8 cellular contexts compared by ENCODE assay signal in the genomic region with DNA sequence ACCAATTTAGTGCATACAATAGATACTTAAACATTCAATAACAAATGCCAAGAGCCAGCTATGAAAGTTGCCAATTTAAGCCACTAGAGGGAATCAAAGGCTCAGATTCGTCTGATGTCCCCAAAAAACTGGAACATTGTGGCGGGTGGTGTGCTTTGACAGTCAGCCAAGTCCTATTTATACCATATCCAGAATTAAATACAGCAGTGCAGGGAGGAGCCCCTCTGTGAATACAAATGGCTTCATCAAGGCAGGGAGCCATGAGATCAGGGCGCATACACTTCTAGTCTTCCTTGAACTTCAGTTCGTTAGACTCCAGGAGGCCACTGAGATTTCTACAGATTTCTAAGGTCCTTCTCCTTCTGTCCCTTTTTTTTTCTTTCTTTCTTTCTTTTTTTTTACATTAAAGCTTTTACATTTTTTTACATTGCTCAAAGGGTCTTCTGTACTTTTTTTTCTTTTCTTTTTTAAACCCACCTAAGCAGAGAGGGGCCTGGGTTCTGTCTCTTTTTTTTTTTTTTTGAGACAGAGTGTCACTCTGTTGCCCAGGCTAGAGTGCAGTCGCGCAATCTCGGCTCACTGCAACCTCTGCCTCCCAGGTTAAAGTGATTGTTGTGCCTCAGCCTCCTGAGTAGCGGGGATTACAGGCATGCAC. TPM values are rescaled to one million over a fixed set of nuclear protein-coding genes. Genes with fewer than 3 reads are reported as not detected.
DNase-seq lines count a peak whose midpoint lies in the region; ATAC-seq and TF ChIP-seq lines count a peak whose summit lies in the region.

No MANE protein-coding gene starts in this region.

- no peak overlapping the region for H2BK12ac ChIP-seq in neuronal stem cell (ENCODE audit: low read length)

- H3K27me3 Mint-ChIP-seq in activated T-helper 17 cell treated with anti-CD3 and anti-CD28 coated beads, Interleukin-2, amount 50 U/mL, for 72 hours, result no peaks in the 10 kb centered on the region

- H3K4me3 ChIP-seq in HEK293 (ENCODE audit: low read depth, low read length) (no peak overlapping the region), fibroblast of villous mesenchyme (ENCODE audit: low read depth, low read length) (no peak overlapping the region), neuronal stem cell (ENCODE audit: low read length in 2 of 2) (no peak overlapping the region)

- H3K36me3 Mint-ChIP-seq in activated T-helper 17 cell treated with anti-CD3 and anti-CD28 coated beads, Interleukin-2, amount 50 U/mL, for 72 hours (ENCODE audit: low read depth), result no peaks in the 10 kb centered on the region

- no peaks in the 10 kb centered on the region for H3K36me3 ChIP-seq in HEK293 (ENCODE audit: control insufficient read depth in 2 of 2, insufficient read depth in 1 of 2, low read length in 2 of 2)
- no peaks in the 10 kb centered on the region for H3K36me3 ChIP-seq in neuronal stem cell (replicated peaks in 1 of 2; ENCODE audit: control insufficient read depth in 2 of 2, insufficient read depth in 2 of 2, low read length in 2 of 2)

- WGBS in neuronal stem cell (ENCODE audit: extremely low coverage in 2 of 2, insufficient read length in 2 of 2, insufficient replicate concordance in 1 of 2), 2 donors, result no CpG with 5 or more reads among the region's 8 CpGs

- peaks cover 20% of the 10 kb centered on the region for H3K4me1 Mint-ChIP-seq in activated T-helper 17 cell treated with anti-CD3 and anti-CD28 coated beads, Interleukin-2, amount 50 U/mL, for 72 hours

- H2BK5ac ChIP-seq in neuronal stem cell (ENCODE audit: low read length), result no peak overlapping the region

- H3K27ac Mint-ChIP-seq in activated T-helper 17 cell treated with anti-CD3 and anti-CD28 coated beads, Interleukin-2, amount 50 U/mL, for 72 hours, result no peak overlapping the region

- H3K9me3 Mint-ChIP-seq in activated T-helper 17 cell treated with anti-CD3 and anti-CD28 coated beads, Interleukin-2, amount 50 U/mL, for 72 hours, result no peaks in the 10 kb centered on the region

- H3K27me3 ChIP-seq in neuronal stem cell (ENCODE audit: control insufficient read depth in 3 of 3, insufficient read depth in 3 of 3, low read depth in 1 of 3, low read length in 3 of 3), result peaks cover 0 to 3% (median 0%) of the 10 kb centered on the region in 3 experiments

- H3K9me3 ChIP-seq in HEK293 (ENCODE audit: control insufficient read depth, insufficient read depth, low read depth, low read length), result no peaks in the 10 kb centered on the region
- no peaks in the 10 kb centered on the region for H3K9me3 ChIP-seq in neuronal stem cell (replicated peaks in 1 of 2; ENCODE audit: control insufficient read depth in 2 of 2, insufficient read depth in 1 of 2, low read depth in 1 of 2, low read length in 2 of 2)

- POLR2A ChIA-PET in HEK293 (lab: Yijun Ruan, JAX), result interaction anchor here (0.6 to 1.5 kb wide), 3 partner anchors 41 to 267 kb away, joined by 3 to 11 read pairs (median 3); partner anchors contain the start of gene HSPA8

- H4K91ac ChIP-seq in neuronal stem cell (ENCODE audit: low read depth, low read length, poor library complexity), result no peak overlapping the region

- H3K79me1 ChIP-seq in neuronal stem cell (ENCODE audit: low read depth, low read length), result no peaks in the 10 kb centered on the region

- H2AFZ ChIP-seq in neuronal stem cell (ENCODE audit: low read length), result no peak overlapping the region

- no peak overlapping the region for H4K8ac ChIP-seq in neuronal stem cell (ENCODE audit: low read depth, low read length)

- 0 out of 2 replicates have a peak, but pooled peaks cover 3% of the 10 kb centered on the region for H3K4me1 ChIP-seq in HEK293 (ENCODE audit: control insufficient read depth, insufficient read depth, low read length)
- H3K4me1 ChIP-seq in neuronal stem cell (ENCODE audit: control insufficient read depth in 2 of 2, insufficient read depth in 1 of 2, low read depth in 1 of 2, low read length in 2 of 2), result peaks cover 0 to 1% of the 10 kb centered on the region in 2 donors

- CTCF ChIA-PET in HEK293 (lab: Yijun Ruan, JAX), result interaction anchor here (0.6 to 14.6 kb wide), 41 partner anchors 8 to 1396 kb away, joined by 3 to 261 read pairs (median 4); no protein-coding TSS in a partner anchor

- no peak overlapping the region for H2BK15ac ChIP-seq in neuronal stem cell (ENCODE audit: low read length)

- DNase-seq in COLO668 (lab: John Stamatoyannopoulos, UW; ENCODE audit: unreplicated experiment), result peak; percentile 9
- DNase-seq in NCI-H69 (lab: John Stamatoyannopoulos, UW), result peak; percentile 96
- peak; percentile 78 for DNase-seq in fibroblast of villous mesenchyme (ENCODE audit: low read depth)
- DNase-seq in neuronal stem cell (ENCODE audit: low spot score), result peak; percentile 41

- no peak overlapping the region for H3K4me2 ChIP-seq in neuronal stem cell (ENCODE audit: insufficient read depth, low read length, poor library complexity, severe bottlenecking)

- H3K23ac ChIP-seq in neuronal stem cell (ENCODE audit: low read depth, low read length, poor library complexity), result no peak overlapping the region

- no peak overlapping the region for H3K9ac ChIP-seq in neuronal stem cell (ENCODE audit: low read depth, low read length, poor library complexity)

- H3K4me3 Mint-ChIP-seq in activated T-helper 17 cell treated with anti-CD3 and anti-CD28 coated beads, Interleukin-2, amount 50 U/mL, for 72 hours, result no peak overlapping the region

- TF ChIP-seq CTCF in HEK293 (tag by site-specific recombination; IDR thresholded peaks at IDR 0.05) (no peak; the same call in 1 of the 2 replicates), fibroblast of villous mesenchyme (IDR thresholded peaks at IDR 0.05; ENCODE audit: insufficient read depth, low read depth, low read length) (peak; percentile 61)

- H3K18ac ChIP-seq in neuronal stem cell (ENCODE audit: low read length), result no peak overlapping the region

- no peak overlapping the region for H2AK5ac ChIP-seq in neuronal stem cell (ENCODE audit: low read depth, low read length)

- no peak overlapping the region for H3K4ac ChIP-seq in neuronal stem cell (ENCODE audit: low read length)

- no peak overlapping the region for H3K14ac ChIP-seq in neuronal stem cell (ENCODE audit: low read length)

- H2BK120ac ChIP-seq in neuronal stem cell (ENCODE audit: low read depth, low read length), result no peak overlapping the region

- no peak overlapping the region for H3K27ac ChIP-seq in HEK293 (ENCODE audit: extremely low read depth, low read depth, low read length)
- H3K27ac ChIP-seq in neuronal stem cell (replicated peaks; ENCODE audit: low read length), result no peak overlapping the region

- ATAC-seq in activated T-helper 17 cell treated with anti-CD3 and anti-CD28 coated beads, Interleukin-2, amount 50 U/mL, for 72 hours (replicated peaks), result peak; percentile 59
- no peak for ATAC-seq in HG02973 (IDR thresholded peaks at IDR 0.05; ENCODE audit: unreplicated experiment)
- no peak for ATAC-seq in GM19467 (IDR thresholded peaks at IDR 0.05; ENCODE audit: unreplicated experiment)

TF ChIP-seq in HEK293, 187 proteins besides CTCF, POLR2A, EP300 and RAD21 (continues in another document):
- no peak for TF ChIP-seq ZNF302 (tag by site-specific recombination; IDR thresholded peaks at IDR 0.05; ENCODE audit: low read depth)
- TF ChIP-seq KLF8 (tag by site-specific recombination; IDR thresholded peaks at IDR 0.05), result no peak
- no peak for TF ChIP-seq ZNF416 (tag by site-specific recombination; IDR thresholded peaks at IDR 0.05)
- TF ChIP-seq ZNF544 (tag by site-specific recombination; IDR thresholded peaks at IDR 0.05), result no peak
- no peak for TF ChIP-seq ZBTB7A (tag by site-specific recombination; IDR thresholded peaks at IDR 0.05; ENCODE audit: low read depth)
- 0 out of 2 replicates have a peak, but pooled peaks have one; percentile 29 for TF ChIP-seq TRIM28 (IDR thresholded peaks at IDR 0.05; ENCODE audit: borderline replicate concordance, low read length)
- no peak for TF ChIP-seq ZFHX2 (tag by site-specific recombination; conservative IDR thresholded peaks at IDR 0.05)
- TF ChIP-seq WT1 (tag by site-specific recombination; IDR thresholded peaks at IDR 0.05), result 0 out of 2 replicates have a peak, but pooled peaks have one; percentile 14
- no peak for TF ChIP-seq ZSCAN16 (tag by site-specific recombination; IDR thresholded peaks at IDR 0.05)
- TF ChIP-seq ZNF202 (tag by site-specific recombination; IDR thresholded peaks at IDR 0.05; ENCODE audit: borderline replicate concordance), result no peak
- no peak for TF ChIP-seq ZNF221 (tag by site-specific recombination; IDR thresholded peaks at IDR 0.05; ENCODE audit: borderline replicate concordance)
- TF ChIP-seq ZNF266 (tag by site-specific recombination; IDR thresholded peaks at IDR 0.05; ENCODE audit: low read depth), result no peak
- TF ChIP-seq ZNF624 (tag by site-specific recombination; IDR thresholded peaks at IDR 0.05), result no peak
- no peak for TF ChIP-seq ZNF704 (tag by site-specific recombination; IDR thresholded peaks at IDR 0.05)
- TF ChIP-seq KLF16 (tag by site-specific recombination; IDR thresholded peaks at IDR 0.05), result no peak
- no peak for TF ChIP-seq ZNF132 (tag by site-specific recombination; IDR thresholded peaks at IDR 0.05; ENCODE audit: borderline replicate concordance)
- no peak for TF ChIP-seq ZNF335 (tag by site-specific recombination; conservative IDR thresholded peaks at IDR 0.05)
- TF ChIP-seq ZNF561 (tag by site-specific recombination; IDR thresholded peaks at IDR 0.05; ENCODE audit: borderline replicate concordance), result peak; percentile 48; the same call in 1 of the 2 replicates
- TF ChIP-seq ZNF621 (tag by site-specific recombination; IDR thresholded peaks at IDR 0.05), result no peak
- TF ChIP-seq ZNF133 (tag by site-specific recombination; IDR thresholded peaks at IDR 0.05), result no peak
- TF ChIP-seq ZNF223 (tag by site-specific recombination; IDR thresholded peaks at IDR 0.05), result no peak
- no peak for TF ChIP-seq ZNF146 (tag by site-specific recombination; IDR thresholded peaks at IDR 0.05)
- no peak for TF ChIP-seq ZSCAN30 (tag by site-specific recombination; IDR thresholded peaks at IDR 0.05)

RNA-seq across cellular contexts. Expression of gene HSPA8, which starts 41.5 kb away (rescaled TPM):
- 1,000 to 10,000 TPM; 1,670 to 3,247 TPM for total RNA-seq in activated T-helper 17 cell treated with anti-CD3 and anti-CD28 coated beads, Interleukin-2, amount 50 U/mL, for 72 hours
- 1,631 and 2,555 TPM in 2 replicates for total RNA-seq in fibroblast of villous mesenchyme
- 406 TPM for polyA plus RNA-seq in neuronal stem cell (2013, experiment 1 of 2)
- 401 TPM for polyA plus RNA-seq in neuronal stem cell (2013, experiment 2 of 2)

Comparison
In these comparisons a context has a peak if more than half of its experiments do, and no peak if none do; other contexts are left out.
1. DNase-seq: peak in every context shown above with its lines; median percentile 96 in NCI-H69; 78 in fibroblast of villous mesenchyme; 41 in neuronal stem cell; 9 in COLO668.